Comparison of ENCODE assay signal across 17 cellular contexts in genomic region chr3:124276163-124276862, GRCh38.
DNase-seq lines count a peak whose midpoint lies in the region; ATAC-seq and TF ChIP-seq lines count a peak whose summit lies in the region.
"Had no signal": no experiment of that assay in that cellular context is flagged by ENCODE, and none has a peak within 500 bp of the region (broad histone marks: within the 10 kb centered on the region; RNA-seq: fewer than 3 reads in every experiment).

No MANE protein-coding gene starts in this region.

- H3K9ac ChIP-seq in stomach smooth muscle (ENCODE audit: low read length in 2 of 2): peak overlapping the region; percentile 34 to 42

- ATAC-seq in lung (ENCODE audit: insufficient read depth, low FRiP score): no peak
- no peak for ATAC-seq in GM21529 (IDR thresholded peaks at IDR 0.05; ENCODE audit: unreplicated experiment)
- ATAC-seq in stimulated activated effector memory CD8-positive, alpha-beta T cell treated with anti-CD3 and anti-CD28 coated beads, Interleukin-12 subunit alpha, Interleukin-12 subunit beta, amount 100 ng/mL, for 72 hours: no peak
- ATAC-seq in activated CD4-positive, CD25-positive, alpha-beta regulatory T cell treated with anti-CD3 and anti-CD28 coated beads, Interleukin-2, amount 50 U/mL, for 24 hours: no peak
- ATAC-seq: activated CD8-positive, alpha-beta memory T cell treated with anti-CD3 and anti-CD28 coated beads, Interleukin-2, amount 10 ng/mL, durations not matched to agents 7 days and 5 days had no signal

- H3K4me1 ChIP-seq in lung (ENCODE audit: control insufficient read depth in 2 of 2, insufficient read depth in 2 of 2, low read length in 2 of 2) (peaks cover 11 to 19% of the 10 kb centered on the region in 2 donors), stomach smooth muscle (ENCODE audit: control insufficient read depth, insufficient read depth, low read length) (peaks cover 72% of the 10 kb centered on the region)

- H3K4me3 ChIP-seq in lung (no peak overlapping the region), stomach smooth muscle (ENCODE audit: low read length in 2 of 2) (peak overlapping the region in 1 of 2 donors; percentile 3)

- TF ChIP-seq CTCF in lung (IDR thresholded peaks at IDR 0.05; ENCODE audit: control extremely low read depth, extremely low read depth): no peak

- peak overlapping the region; percentile 41 to 67 for H3K27ac ChIP-seq in lung (ENCODE audit: low read depth in 1 of 2, low read length in 1 of 2)
- H3K27ac ChIP-seq in stomach smooth muscle (ENCODE audit: low read length): peak overlapping the region; percentile 77

- H3K36me3 ChIP-seq in lung (ENCODE audit: control insufficient read depth in 2 of 2, insufficient read depth in 2 of 2, low read length in 2 of 2) (no peaks in the 10 kb centered on the region), stomach smooth muscle (ENCODE audit: control insufficient read depth in 2 of 2, insufficient read depth in 2 of 2, low read length in 2 of 2) (no peaks in the 10 kb centered on the region)

- DNase-seq in M059J (ENCODE audit: low read depth): peak; percentile 50
- peak; percentile 62 for DNase-seq in dermis blood vessel endothelial cell
- no peak for DNase-seq in lung (ENCODE audit: low spot score)
- no peak for DNase-seq in stimulated activated effector memory CD8-positive, alpha-beta T cell treated with anti-CD3 and anti-CD28 coated beads, Interleukin-12 subunit alpha, Interleukin-12 subunit beta, amount 100 ng/mL, for 72 hours (ENCODE audit: low spot score in 2 of 2)
- no peak for DNase-seq in activated CD4-positive, alpha-beta T cell treated with anti-CD3 and anti-CD28 coated beads, Interleukin-2, amount 50 U/mL, for 4 hours
- DNase-seq: activated CD8-positive, alpha-beta memory T cell treated with anti-CD3 and anti-CD28 coated beads, Interleukin-2, amount 10 ng/mL, durations not matched to agents 7 days and 5 days; activated effector memory CD4-positive, alpha-beta T cell treated with Interleukin-2 at 50 U/mL for 16 hours; hippocampal formation; naive B cell; NCI-H1436 treated with DMSO at 0.1 percent for 48 hours; NCI-H2227 treated with DMSO at 0.1 percent for 48 hours; SHP77 treated with DMSO at 0.1 percent for 48 hours; T-helper 2 cell had no signal

- no peaks in the 10 kb centered on the region for H3K27me3 ChIP-seq in lung (ENCODE audit: control insufficient read depth, insufficient read depth)
- no peaks in the 10 kb centered on the region for H3K27me3 ChIP-seq in stomach smooth muscle (ENCODE audit: control insufficient read depth in 1 of 2, insufficient read depth in 2 of 2, low read length in 2 of 2)

- no peak overlapping the region for H3K27ac Mint-ChIP-seq in stimulated activated effector memory CD8-positive, alpha-beta T cell treated with anti-CD3 and anti-CD28 coated beads, Interleukin-12 subunit alpha, Interleukin-12 subunit beta, amount 100 ng/mL, for 72 hours
- H3K27ac Mint-ChIP-seq: activated CD8-positive, alpha-beta memory T cell treated with anti-CD3 and anti-CD28 coated beads, Interleukin-2, amount 10 ng/mL, durations not matched to agents 7 days and 5 days; type B pancreatic cell had no signal

- H3K36me3 Mint-ChIP-seq in stimulated activated effector memory CD8-positive, alpha-beta T cell treated with anti-CD3 and anti-CD28 coated beads, Interleukin-12 subunit alpha, Interleukin-12 subunit beta, amount 100 ng/mL, for 72 hours: no peaks in the 10 kb centered on the region
- H3K36me3 Mint-ChIP-seq: activated CD8-positive, alpha-beta memory T cell treated with anti-CD3 and anti-CD28 coated beads, Interleukin-2, amount 10 ng/mL, durations not matched to agents 7 days and 5 days; naive B cell had no signal

- H3K9me3 Mint-ChIP-seq in stimulated activated effector memory CD8-positive, alpha-beta T cell treated with anti-CD3 and anti-CD28 coated beads, Interleukin-12 subunit alpha, Interleukin-12 subunit beta, amount 100 ng/mL, for 72 hours: no peaks in the 10 kb centered on the region
- H3K9me3 Mint-ChIP-seq: type B pancreatic cell had no signal

- no peak overlapping the region for H3K4me3 Mint-ChIP-seq in stimulated activated effector memory CD8-positive, alpha-beta T cell treated with anti-CD3 and anti-CD28 coated beads, Interleukin-12 subunit alpha, Interleukin-12 subunit beta, amount 100 ng/mL, for 72 hours
- H3K4me3 Mint-ChIP-seq: activated CD8-positive, alpha-beta memory T cell treated with anti-CD3 and anti-CD28 coated beads, Interleukin-2, amount 10 ng/mL, durations not matched to agents 7 days and 5 days; naive B cell; type B pancreatic cell had no signal

- no peaks in the 10 kb centered on the region for H3K9me3 ChIP-seq in lung (ENCODE audit: control insufficient read depth in 2 of 2, insufficient read depth in 1 of 2, low read length in 1 of 2)
- H3K9me3 ChIP-seq in stomach smooth muscle (ENCODE audit: control insufficient read depth in 2 of 2, low read length in 2 of 2): no peaks in the 10 kb centered on the region

- no peaks in the 10 kb centered on the region for H3K4me1 Mint-ChIP-seq in stimulated activated effector memory CD8-positive, alpha-beta T cell treated with anti-CD3 and anti-CD28 coated beads, Interleukin-12 subunit alpha, Interleukin-12 subunit beta, amount 100 ng/mL, for 72 hours
- H3K4me1 Mint-ChIP-seq: activated CD8-positive, alpha-beta memory T cell treated with anti-CD3 and anti-CD28 coated beads, Interleukin-2, amount 10 ng/mL, durations not matched to agents 7 days and 5 days; naive B cell had no signal

- 70 to 83% methylated on average over 5 of the region's 5 CpGs for WGBS in lung, 2 donors

Comparison
In these comparisons a context has a peak if more than half of its experiments do, and no peak if none do; other contexts are left out.
1. DNase-seq: peak in M059J (single experiment) and dermis blood vessel endothelial cell (single experiment); none in lung (single experiment), stimulated activated effector memory CD8-positive, alpha-beta T cell treated with anti-CD3 and anti-CD28 coated beads, Interleukin-12 subunit alpha, Interleukin-12 subunit beta, amount 100 ng/mL, for 72 hours (0 of 2) and activated CD4-positive, alpha-beta T cell treated with anti-CD3 and anti-CD28 coated beads, Interleukin-2, amount 50 U/mL, for 4 hours (0 of 2).